ENCODE assay signal across 1 cellular context in genomic region chr13:46341112-46341711, GRCh38.
TF ChIP-seq lines count a peak whose summit lies in the region.

No MANE protein-coding gene starts in this region.

TF ChIP-seq in GM23338, 12 proteins besides CTCF, POLR2A, EP300 and RAD21 (continued from another document):
- TF ChIP-seq ZNF462 (CRISPR knock-in tag; IDR thresholded peaks at IDR 0.05) (no peak), ZNF331 (CRISPR knock-in tag; IDR thresholded peaks at IDR 0.05; ENCODE audit: low read depth) (no peak), ETS1 (IDR thresholded peaks at IDR 0.05) (no peak)
